ENCODE assay signal across 38 cellular contexts in the genomic region with DNA sequence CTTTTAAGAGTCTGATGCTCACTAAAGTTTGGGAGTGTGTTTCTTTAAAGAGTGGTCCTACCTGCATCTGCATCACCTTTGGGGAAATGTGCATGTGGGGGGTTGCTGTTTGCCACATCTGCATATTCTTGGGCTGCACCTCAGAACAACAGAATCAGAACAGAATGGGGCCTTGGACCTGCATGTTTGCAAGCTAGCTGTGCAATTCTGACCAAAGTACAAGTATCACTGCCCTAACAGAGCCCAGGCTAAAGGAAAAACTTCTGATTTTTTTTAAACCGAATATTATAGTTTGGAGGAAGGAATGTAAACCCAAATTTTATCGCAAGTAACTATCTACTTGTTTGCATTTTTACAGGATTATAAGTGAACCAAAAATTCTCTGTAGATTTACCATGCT. TPM values are rescaled to one million over a fixed set of nuclear protein-coding genes. Genes with fewer than 3 reads are reported as not detected.
"Had no signal": no experiment of that assay in that cellular context is flagged by ENCODE, and none has a peak within 500 bp of the region (broad histone marks: within the 10 kb centered on the region; RNA-seq: fewer than 3 reads in every experiment).

No MANE protein-coding gene starts in this region.

- H3K4me1 ChIP-seq: adrenal gland, body of pancreas, breast epithelium had no signal

- H3K27me3 ChIP-seq: adrenal gland, body of pancreas, brain microvascular endothelial cell, breast epithelium had no signal

- H3K27ac ChIP-seq: adrenal gland, body of pancreas, brain microvascular endothelial cell, breast epithelium, VCaP had no signal

- H3K9me3 Mint-ChIP-seq: activated CD4-positive, alpha-beta memory T cell treated with anti-CD3 and anti-CD28 coated beads for 36 hours; activated CD4-positive, alpha-beta T cell treated with anti-CD3 and anti-CD28 coated beads, Interleukin-2, amount 10 ng/mL, durations not matched to agents 24 days and 14 days; activated CD8-positive, alpha-beta T cell treated with anti-CD3 and anti-CD28 coated beads for 36 hours; activated naive CD4-positive, alpha-beta T cell treated with anti-CD3 and anti-CD28 coated beads for 36 hours; activated naive CD4-positive, alpha-beta T cell treated with anti-CD3 and anti-CD28 coated beads, Interleukin-2, amount 50 U/mL, for 72 hours; activated naive CD8-positive, alpha-beta T cell treated with anti-CD3 and anti-CD28 coated beads for 36 hours; activated T-cell treated with anti-CD3 and anti-CD28 coated beads, Interleukin-2, amount 50 U/mL, for 4 hours; activated T-helper 1 cell treated with anti-CD3 and anti-CD28 coated beads, Interleukin-12 subunit alpha, Interleukin-12 subunit beta, Interleukin-2, Interleukin-4 antibody, amounts not matched to agents 30 ng/mL and 10 ng/mL and 1 ng/mL, durations not matched to agents 14 hours and 24 hours and 36 hours; activated T-helper 17 cell treated with anti-CD3 and anti-CD28 coated beads, Interleukin-2, amount 50 U/mL, for 72 hours; T-helper 1 cell treated with Interleukin-12 subunit alpha and Interleukin-12 subunit beta and Interleukin-4 antibody, amounts not matched to agents 30 μg/mL and 1 μg/mL, for 36 hours; T-helper 2 cell treated with Interferon-gamma antibody and Interleukin-4, amounts not matched to agents 5 μg/mL and 100 μg/mL, for 36 hours had no signal

- DNase-seq: activated B cell treated with CpG ODN at 0.5 μM for 24 hours; activated CD4-positive, alpha-beta memory T cell treated with anti-CD3 and anti-CD28 coated beads for 36 hours; activated CD4-positive, alpha-beta T cell treated with anti-CD3 and anti-CD28 coated beads for 4 hours; activated CD4-positive, alpha-beta T cell treated with anti-CD3 and anti-CD28 coated beads, Interleukin-2, amount 10 ng/mL, durations not matched to agents 24 days and 14 days; activated CD4-positive, alpha-beta T cell treated with anti-CD3 and anti-CD28 coated beads, Interleukin-2, amount 50 U/mL, for 1 hour; activated CD4-positive, alpha-beta T cell treated with anti-CD3 and anti-CD28 coated beads, Interleukin-2, amount 50 U/mL, for 4 hours; activated CD4-positive, CD25-positive, alpha-beta regulatory T cell treated with anti-CD3 and anti-CD28 coated beads, Interleukin-2, amount 50 U/mL, for 72 hours; activated CD8-positive, alpha-beta memory T cell treated with anti-CD3 and anti-CD28 coated beads, Interleukin-2, amount 50 U/mL, for 4 hours; activated CD8-positive, alpha-beta T cell treated with anti-CD3 and anti-CD28 coated beads for 36 hours; activated effector memory CD4-positive, alpha-beta T cell treated with anti-CD3 and anti-CD28 coated beads, Interleukin-2, amount 50 U/mL, for 16 hours; activated gamma-delta T cell treated with Interleukin-2 at 50 U/mL for 16 hours; activated naive CD4-positive, alpha-beta T cell; activated naive CD4-positive, alpha-beta T cell treated with anti-CD3 and anti-CD28 coated beads for 36 hours; activated naive CD4-positive, alpha-beta T cell treated with anti-CD3 and anti-CD28 coated beads, Interleukin-2, amount 50 U/mL, for 16 hours; activated naive CD8-positive, alpha-beta T cell treated with anti-CD3 and anti-CD28 coated beads for 36 hours; activated T-cell treated with anti-CD3 and anti-CD28 coated beads for 4 hours; activated T-cell treated with anti-CD3 and anti-CD28 coated beads, Interleukin-2, amount 50 U/mL, for 1 hour; activated T-cell treated with anti-CD3 and anti-CD28 coated beads, Interleukin-2, amount 50 U/mL, for 4 hours; activated T-cell treated with anti-CD3 and anti-CD28 coated beads, Interleukin-2, amount 50 U/mL, for 72 hours; adrenal gland; amniotic stem cell; aorta; body of pancreas; brain microvascular endothelial cell; central memory CD4-positive, alpha-beta T cell; T-helper 1 cell; T-helper 2 cell; T-helper 9 cell had no signal

- H3K4me1 Mint-ChIP-seq: activated B cell treated with CpG ODN at 0.5 μM for 24 hours; activated CD4-positive, alpha-beta T cell treated with anti-CD3 and anti-CD28 coated beads, Interleukin-2, amount 10 ng/mL, durations not matched to agents 24 days and 14 days; activated naive CD8-positive, alpha-beta T cell treated with anti-CD3 and anti-CD28 coated beads for 36 hours; activated T-helper 17 cell treated with anti-CD3 and anti-CD28 coated beads, Interleukin-2, amount 50 U/mL, for 72 hours had no signal

- H3K36me3 ChIP-seq: adrenal gland, brain microvascular endothelial cell, breast epithelium had no signal

- FAIRE-seq: astrocyte, TTC549 had no signal

- ATAC-seq: activated CD8-positive, alpha-beta T cell treated with anti-CD3 and anti-CD28 coated beads for 36 hours; activated naive CD4-positive, alpha-beta T cell treated with anti-CD3 and anti-CD28 coated beads, Interleukin-2, amount 50 U/mL, for 72 hours; activated T-cell treated with anti-CD3 and anti-CD28 coated beads, Interleukin-2, amount 50 U/mL, for 4 hours; activated T-cell treated with anti-CD3 and anti-CD28 coated beads, Interleukin-2, amount 50 U/mL, for 72 hours; activated T-helper 17 cell treated with anti-CD3 and anti-CD28 coated beads, Interleukin-2, amount 50 U/mL, for 72 hours; body of pancreas had no signal

- H3K4me3 Mint-ChIP-seq: activated B cell treated with CpG ODN at 0.5 μM for 24 hours; activated CD4-positive, alpha-beta memory T cell treated with anti-CD3 and anti-CD28 coated beads for 36 hours; activated CD4-positive, alpha-beta T cell treated with anti-CD3 and anti-CD28 coated beads, Interleukin-2, amount 10 ng/mL, durations not matched to agents 24 days and 14 days; activated CD8-positive, alpha-beta T cell treated with anti-CD3 and anti-CD28 coated beads for 36 hours; activated naive CD4-positive, alpha-beta T cell treated with anti-CD3 and anti-CD28 coated beads for 36 hours; activated naive CD8-positive, alpha-beta T cell treated with anti-CD3 and anti-CD28 coated beads for 36 hours; activated T-cell treated with anti-CD3 and anti-CD28 coated beads, Interleukin-2, amount 50 U/mL, for 4 hours; activated T-cell treated with anti-CD3 and anti-CD28 coated beads, Interleukin-2, amount 50 U/mL, for 72 hours; activated T-helper 1 cell treated with anti-CD3 and anti-CD28 coated beads, Interleukin-12 subunit alpha, Interleukin-12 subunit beta, Interleukin-2, Interleukin-4 antibody, amounts not matched to agents 30 ng/mL and 10 ng/mL and 1 ng/mL, durations not matched to agents 14 hours and 24 hours and 36 hours; activated T-helper 17 cell treated with anti-CD3 and anti-CD28 coated beads, Interleukin-2, amount 50 U/mL, for 72 hours; T-helper 1 cell treated with Interleukin-12 subunit alpha and Interleukin-12 subunit beta and Interleukin-4 antibody, amounts not matched to agents 30 μg/mL and 1 μg/mL, for 36 hours; T-helper 2 cell treated with Interferon-gamma antibody and Interleukin-4, amounts not matched to agents 5 μg/mL and 100 μg/mL, for 36 hours had no signal

- H3K27ac Mint-ChIP-seq: activated B cell treated with CpG ODN at 0.5 μM for 24 hours; activated CD4-positive, alpha-beta memory T cell treated with anti-CD3 and anti-CD28 coated beads for 36 hours; activated CD4-positive, alpha-beta T cell treated with anti-CD3 and anti-CD28 coated beads, Interleukin-2, amount 10 ng/mL, durations not matched to agents 24 days and 14 days; activated CD8-positive, alpha-beta T cell treated with anti-CD3 and anti-CD28 coated beads for 36 hours; activated naive CD4-positive, alpha-beta T cell treated with anti-CD3 and anti-CD28 coated beads for 36 hours; activated naive CD4-positive, alpha-beta T cell treated with anti-CD3 and anti-CD28 coated beads, Interleukin-2, amount 50 U/mL, for 72 hours; activated naive CD8-positive, alpha-beta T cell treated with anti-CD3 and anti-CD28 coated beads for 36 hours; activated T-cell treated with anti-CD3 and anti-CD28 coated beads, Interleukin-2, amount 50 U/mL, for 72 hours; activated T-helper 1 cell treated with anti-CD3 and anti-CD28 coated beads, Interleukin-12 subunit alpha, Interleukin-12 subunit beta, Interleukin-2, Interleukin-4 antibody, amounts not matched to agents 30 ng/mL and 10 ng/mL and 1 ng/mL, durations not matched to agents 14 hours and 24 hours and 36 hours; activated T-helper 17 cell treated with anti-CD3 and anti-CD28 coated beads, Interleukin-2, amount 50 U/mL, for 72 hours; T-helper 1 cell treated with Interleukin-12 subunit alpha and Interleukin-12 subunit beta and Interleukin-4 antibody, amounts not matched to agents 30 μg/mL and 1 μg/mL, for 36 hours; T-helper 2 cell treated with Interferon-gamma antibody and Interleukin-4, amounts not matched to agents 5 μg/mL and 100 μg/mL, for 36 hours had no signal

- H3K4me3 ChIP-seq: adrenal gland, body of pancreas, breast epithelium had no signal

- H3K9me3 ChIP-seq: adrenal gland, body of pancreas, breast epithelium had no signal

- H3K27me3 Mint-ChIP-seq: activated CD4-positive, alpha-beta T cell treated with anti-CD3 and anti-CD28 coated beads, Interleukin-2, amount 10 ng/mL, durations not matched to agents 24 days and 14 days had no signal

- H3K36me3 Mint-ChIP-seq: activated CD4-positive, alpha-beta memory T cell treated with anti-CD3 and anti-CD28 coated beads for 36 hours; activated naive CD4-positive, alpha-beta T cell treated with anti-CD3 and anti-CD28 coated beads, Interleukin-2, amount 50 U/mL, for 72 hours; activated naive CD8-positive, alpha-beta T cell treated with anti-CD3 and anti-CD28 coated beads for 36 hours had no signal

RNA-seq across cellular contexts. Expression of a gene that starts 34.2 kb away (rescaled TPM):
- total RNA-seq: activated CD4-positive, alpha-beta memory T cell treated with anti-CD3 and anti-CD28 coated beads for 36 hours; activated CD4-positive, alpha-beta T cell treated with anti-CD3 and anti-CD28 coated beads, Interleukin-2, amount 10 ng/mL, durations not matched to agents 24 days and 14 days; activated CD8-positive, alpha-beta memory T cell treated with anti-CD3 and anti-CD28 coated beads for 36 hours; activated CD8-positive, alpha-beta T cell treated with anti-CD3 and anti-CD28 coated beads for 36 hours; activated naive CD4-positive, alpha-beta T cell treated with anti-CD3 and anti-CD28 coated beads for 36 hours; activated naive CD8-positive, alpha-beta T cell treated with anti-CD3 and anti-CD28 coated beads for 36 hours; activated T-helper 1 cell treated with anti-CD3 and anti-CD28 coated beads, Interleukin-12 subunit alpha, Interleukin-12 subunit beta, Interleukin-2, Interleukin-4 antibody, amounts not matched to agents 30 ng/mL and 10 ng/mL and 1 ng/mL, durations not matched to agents 14 hours and 24 hours and 36 hours; activated T-helper 17 cell treated with anti-CD3 and anti-CD28 coated beads, Interleukin-2, amount 50 U/mL, for 72 hours had no signal
